Comparison of ENCODE assay signal across 27 cellular contexts in the genomic region with DNA sequence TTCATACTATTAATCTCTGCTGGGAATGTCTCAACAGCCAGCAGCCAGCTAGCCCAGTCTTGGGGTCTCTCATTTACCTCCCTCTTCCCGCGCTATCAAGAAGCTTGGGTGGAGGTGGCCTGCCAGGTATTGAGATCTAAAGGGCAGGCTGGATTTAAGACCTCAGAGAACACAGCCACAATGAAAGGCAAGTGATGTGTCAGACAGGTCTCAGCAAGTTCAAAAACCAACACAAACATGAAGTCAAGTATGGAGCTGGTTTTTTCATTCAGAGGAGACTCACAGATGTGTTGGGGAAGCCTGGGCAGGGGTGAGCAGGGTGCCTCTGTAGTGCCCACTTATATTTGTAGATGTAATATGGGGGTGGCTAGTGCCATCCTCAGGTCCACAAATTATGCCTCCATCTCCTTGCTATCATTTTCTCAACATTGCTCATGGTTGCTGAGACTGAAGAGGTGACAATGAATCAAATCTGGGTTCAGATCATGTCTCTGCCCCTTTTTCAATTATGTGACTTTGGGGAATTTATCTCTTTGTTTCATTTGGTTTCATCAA. TPM values are rescaled to one million over a fixed set of nuclear protein-coding genes. Genes with fewer than 3 reads are reported as not detected.
A peak's percentile ranks its signal among the peaks of the same experiment; 100 is the strongest.
DNase-seq lines count a peak whose midpoint lies in the region; FAIRE-seq and TF ChIP-seq lines count a peak whose summit lies in the region.
"Had no signal": no experiment of that assay in that cellular context is flagged by ENCODE, and none has a peak within 500 bp of the region (broad histone marks: within the 10 kb centered on the region; RNA-seq: fewer than 3 reads in every experiment).

No MANE protein-coding gene starts in this region.

- H3K4me1 ChIP-seq in trophoblast cell (ENCODE audit: control insufficient read depth in 1 of 2, insufficient read depth in 2 of 2, low read length in 2 of 2): peaks cover 0 to 5% of the 10 kb centered on the region in 2 experiments
- H3K4me1 ChIP-seq in esophagus muscularis mucosa: peaks cover 0 to 6% (median 2%) of the 10 kb centered on the region in 4 donors
- H3K4me1 ChIP-seq in transverse colon: peaks cover 0 to 16% (median 9%) of the 10 kb centered on the region in 4 donors
- H3K4me1 ChIP-seq: body of pancreas, parathyroid adenoma, thyroid gland had no signal

- in situ Hi-C loops in transverse colon (cut with MboI; ENCODE audit: low pct_ligation_motif_present in 1 of 4, low pct_unique_long_range_greater_than_20kb in 1 of 4, low sequenced_read_pairs in 3 of 4): no loop called here

- no peaks in the 10 kb centered on the region for H3K9me3 ChIP-seq in trophoblast cell (ENCODE audit: insufficient read depth, low read depth, low read length)
- no peaks in the 10 kb centered on the region for H3K9me3 ChIP-seq in esophagus muscularis mucosa
- peaks cover 0 to 2% of the 10 kb centered on the region in 2 donors for H3K9me3 ChIP-seq in transverse colon
- H3K9me3 ChIP-seq: body of pancreas, MG63, mucosa of descending colon, thyroid gland had no signal

- H3K18ac ChIP-seq in trophoblast cell (ENCODE audit: low read length): no peak overlapping the region

- H3K79me2 ChIP-seq in trophoblast cell (ENCODE audit: control insufficient read depth, insufficient read depth, low read length, poor library complexity): no peaks in the 10 kb centered on the region
- H3K79me2 ChIP-seq: parathyroid adenoma had no signal

- no peak overlapping the region for H3K4ac ChIP-seq in trophoblast cell (ENCODE audit: low read depth, low read length)

- H4K91ac ChIP-seq in trophoblast cell (ENCODE audit: low read depth, low read length): no peak overlapping the region

- H3K9ac ChIP-seq in trophoblast cell (ENCODE audit: low read length): no peak overlapping the region
- H3K9ac ChIP-seq: parathyroid adenoma had no signal

- TF ChIP-seq POLR2A in esophagus muscularis mucosa (IDR thresholded peaks at IDR 0.05; ENCODE audit: low read depth) (no peak), transverse colon (IDR thresholded peaks at IDR 0.05) (no peak)

- TF ChIP-seq CTCF in bronchial epithelial cell (IDR thresholded peaks at IDR 0.05; ENCODE audit: insufficient read depth, low read length, severe bottlenecking) (no peak), esophagus muscularis mucosa (IDR thresholded peaks at IDR 0.05) (no peak), transverse colon (IDR thresholded peaks at IDR 0.05) (no peak)

- no peak overlapping the region for H4K8ac ChIP-seq in trophoblast cell (ENCODE audit: low read depth, low read length)

- WGBS in trophoblast cell (ENCODE audit: extremely low coverage, insufficient coverage, insufficient read length): no CpG with 5 or more reads among the region's 2 CpGs
- 95% methylated on average over 2 of the region's 2 CpGs for WGBS in esophagus muscularis mucosa
- WGBS in transverse colon (ENCODE audit: low coverage in 1 of 2), 2 donors: 95% methylated on average over 2 of the region's 2 CpGs; no CpG with 5 or more reads in 1 of the 2 donors

- DNase-seq in DMS153 treated with DMSO at 0.1 percent for 48 hours (lab: John Stamatoyannopoulos, UW; ENCODE audit: unreplicated experiment) (peak; percentile 14), NCI-H69 (lab: John Stamatoyannopoulos, UW) (peak; percentile 54), bronchial epithelial cell (ENCODE audit: low read depth) (peak; percentile 91), trophoblast cell (no peak), SW 1271 (lab: John Stamatoyannopoulos, UW) (no peak), RCC 7860 (ENCODE audit: low spot score) (no peak), esophagus muscularis mucosa (ENCODE audit: extremely low spot score) (no peak), transverse colon (no peak)
- DNase-seq: activated CD4-positive, alpha-beta T cell treated with anti-CD3 and anti-CD28 coated beads for 1 hour; activated CD8-positive, alpha-beta T cell treated with anti-CD3 and anti-CD28 coated beads for 36 hours; activated T-cell treated with anti-CD3 and anti-CD28 coated beads for 4 hours; body of pancreas; effector CD4-positive, alpha-beta T cell; erythroblast; kidney; MG63; NCI-H1436; NCI-H526 treated with DMSO at 0.1 percent for 48 hours; nephron progenitor cell; right cardiac atrium; SHP77 treated with DMSO at 0.1 percent for 48 hours; stimulated activated CD4-positive, alpha-beta T cell treated with anti-CD3 and anti-CD28 coated beads, Interleukin-15, amount 100 ng/mL, for 24 hours; T-helper 1 cell; thyroid gland had no signal

- no peak overlapping the region for H2BK12ac ChIP-seq in trophoblast cell (ENCODE audit: low read length)

- intact Hi-C loops in esophagus muscularis mucosa (cut with DNase I): no loop called here
- intact Hi-C loops in transverse colon (cut with DNase I; ENCODE audit: low total_unique reads): no loop called here

- peak overlapping the region; percentile 11 for H2BK120ac ChIP-seq in trophoblast cell (ENCODE audit: insufficient read depth, low read length, poor library complexity)

- no peak overlapping the region for H2AFZ ChIP-seq in trophoblast cell (ENCODE audit: insufficient read depth, low read length, poor library complexity)
- H2AFZ ChIP-seq: parathyroid adenoma had no signal

- FAIRE-seq in bronchial epithelial cell (lab: Jason Lieb, UNC) (no peak), RCC 7860 (lab: Jason Lieb, UNC) (no peak)
- FAIRE-seq: kidney, TTC549 had no signal

- no peak overlapping the region for H2AK5ac ChIP-seq in trophoblast cell (ENCODE audit: low read length)

- no peak overlapping the region for H3K14ac ChIP-seq in trophoblast cell (ENCODE audit: low read length)

- no peaks in the 10 kb centered on the region for H3K27me3 ChIP-seq in bronchial epithelial cell (ENCODE audit: control insufficient read depth, insufficient read depth, low read length)
- H3K27me3 ChIP-seq in trophoblast cell (ENCODE audit: insufficient read depth, low read length): no peaks in the 10 kb centered on the region
- no peaks in the 10 kb centered on the region for H3K27me3 ChIP-seq in esophagus muscularis mucosa
- no peaks in the 10 kb centered on the region for H3K27me3 ChIP-seq in transverse colon
- H3K27me3 ChIP-seq: body of pancreas, MG63, thyroid gland had no signal

- H3K27ac ChIP-seq in trophoblast cell (ENCODE audit: low read depth, low read length): no peak overlapping the region
- no peak overlapping the region for H3K27ac ChIP-seq in esophagus muscularis mucosa (replicated peaks in 1 of 4)
- no peak overlapping the region for H3K27ac ChIP-seq in transverse colon
- H3K27ac ChIP-seq: body of pancreas, parathyroid adenoma, thyroid gland had no signal

- no peak overlapping the region for H2BK5ac ChIP-seq in trophoblast cell (ENCODE audit: low read depth, low read length, poor library complexity)

- TF ChIP-seq EP300 in esophagus muscularis mucosa (IDR thresholded peaks at IDR 0.05) (no peak), transverse colon (IDR thresholded peaks at IDR 0.05; ENCODE audit: low read depth) (no peak)

- no peak overlapping the region for H3K23ac ChIP-seq in trophoblast cell (ENCODE audit: low read length)

- H3K36me3 ChIP-seq in bronchial epithelial cell (ENCODE audit: control insufficient read depth, insufficient read depth, low read length) (no peaks in the 10 kb centered on the region), trophoblast cell (ENCODE audit: control insufficient read depth in 1 of 2, insufficient read depth in 2 of 2, low read length in 2 of 2) (no peaks in the 10 kb centered on the region), esophagus muscularis mucosa (peaks cover 0 to 1% (median 0%) of the 10 kb centered on the region in 4 donors), transverse colon (no peaks in the 10 kb centered on the region)
- H3K36me3 ChIP-seq: MG63, thyroid gland had no signal

- no peak overlapping the region for H4K12ac ChIP-seq in trophoblast cell (ENCODE audit: low read depth, low read length)

- no peak overlapping the region for H3K4me2 ChIP-seq in trophoblast cell (ENCODE audit: low read length)

- H3K4me3 ChIP-seq in bronchial epithelial cell (ENCODE audit: low read depth, low read length) (no peak overlapping the region), trophoblast cell (ENCODE audit: low read depth, low read length) (no peak overlapping the region), esophagus muscularis mucosa (no peak overlapping the region), transverse colon (no peak overlapping the region)
- H3K4me3 ChIP-seq: body of pancreas, MG63, mucosa of descending colon, thyroid gland had no signal

- H3K79me1 ChIP-seq in trophoblast cell (ENCODE audit: low read length): peaks cover 5% of the 10 kb centered on the region

RNA-seq across cellular contexts. Expression of a gene that starts 27.7 kb away (rescaled TPM):
- total RNA-seq in bronchial epithelial cell (12.9 and 16.1 TPM in 2 replicates), esophagus muscularis mucosa (10 to 100 TPM in 1 of 4 donors, 1 to 10 TPM in 3; 9.1 to 10.8 (median 9.6) TPM), transverse colon (10 to 100 TPM; 11.9 to 49.9 (median 27.6) TPM)
- polyA plus RNA-seq in trophoblast cell (2013): 14.0 and 15.9 TPM in 2 replicates

Comparison
In these comparisons a context has a peak if more than half of its experiments do, and no peak if none do; other contexts are left out.
1. DNase-seq: peak in DMS153 treated with DMSO at 0.1 percent for 48 hours (single experiment), NCI-H69 (single experiment) and bronchial epithelial cell (single experiment); none in trophoblast cell (0 of 2), SW 1271 (0 of 2), RCC 7860 (single experiment), esophagus muscularis mucosa (single experiment) and transverse colon (single experiment).